Comparison of ENCODE assay signal across 10 cellular contexts in genomic region chr4:24382381-24382780, GRCh38.
DNase-seq lines count a peak whose midpoint lies in the region; ATAC-seq and TF ChIP-seq lines count a peak whose summit lies in the region.
"Had no signal": no experiment of that assay in that cellular context is flagged by ENCODE, and none has a peak within 500 bp of the region (broad histone marks: within the 10 kb centered on the region; RNA-seq: fewer than 3 reads in every experiment).

No MANE protein-coding gene starts in this region.

- H3K4me1 Mint-ChIP-seq in stimulated activated memory B cell treated with anti-CD40 and anti-IgM and Interleukin-4, amounts not matched to agents 10 μg/mL and 1 μg/mL and 100 μg/mL, for 72 hours = no peaks in the 10 kb centered on the region

- no peaks in the 10 kb centered on the region for H3K36me3 Mint-ChIP-seq in stimulated activated memory B cell treated with anti-CD40 and anti-IgM and Interleukin-4, amounts not matched to agents 10 μg/mL and 1 μg/mL and 100 μg/mL, for 72 hours

- no peaks in the 10 kb centered on the region for H3K4me1 ChIP-seq in foreskin keratinocyte

- H3K9me3 Mint-ChIP-seq in stimulated activated memory B cell treated with anti-CD40 and anti-IgM and Interleukin-4, amounts not matched to agents 10 μg/mL and 1 μg/mL and 100 μg/mL, for 72 hours = peaks cover 12% of the 10 kb centered on the region
- H3K9me3 Mint-ChIP-seq: dendritic cell treated with granulocyte-macrophage colony-stimulating factor and Interleukin-4, amounts not matched to agents 40 ng/mL and 50 ng/mL, for 4 days had no signal

- H3K27me3 ChIP-seq in foreskin keratinocyte (no peaks in the 10 kb centered on the region), dorsolateral prefrontal cortex (no peaks in the 10 kb centered on the region)

- H3K4me3 ChIP-seq in dorsolateral prefrontal cortex = no peak overlapping the region

- peak; percentile 99 for ATAC-seq in GM18511 (IDR thresholded peaks at IDR 0.05; ENCODE audit: unreplicated experiment)
- ATAC-seq in GM21737 (IDR thresholded peaks at IDR 0.05; ENCODE audit: unreplicated experiment) = peak; percentile 98
- ATAC-seq in HG03520 (IDR thresholded peaks at IDR 0.05; ENCODE audit: unreplicated experiment) = peak; percentile 97
- peak; percentile 100 for ATAC-seq in foreskin keratinocyte
- ATAC-seq in stimulated activated memory B cell treated with anti-CD40 and anti-IgM and Interleukin-4, amounts not matched to agents 10 μg/mL and 1 μg/mL and 100 μg/mL, for 72 hours = no peak

- no peak overlapping the region for H3K4me3 Mint-ChIP-seq in stimulated activated memory B cell treated with anti-CD40 and anti-IgM and Interleukin-4, amounts not matched to agents 10 μg/mL and 1 μg/mL and 100 μg/mL, for 72 hours
- H3K4me3 Mint-ChIP-seq: dendritic cell treated with granulocyte-macrophage colony-stimulating factor and Interleukin-4, amounts not matched to agents 40 ng/mL and 50 ng/mL, for 4 days had no signal

- intact Hi-C loops in dorsolateral prefrontal cortex (cut with DNase I) = no loop called here

- peaks cover 15% of the 10 kb centered on the region for H3K27me3 Mint-ChIP-seq in stimulated activated memory B cell treated with anti-CD40 and anti-IgM and Interleukin-4, amounts not matched to agents 10 μg/mL and 1 μg/mL and 100 μg/mL, for 72 hours
- H3K27me3 Mint-ChIP-seq: dendritic cell treated with granulocyte-macrophage colony-stimulating factor and Interleukin-4, amounts not matched to agents 40 ng/mL and 50 ng/mL, for 4 days had no signal

- TF ChIP-seq CTCF in foreskin keratinocyte (conservative IDR thresholded peaks at IDR 0.05) (no peak), dorsolateral prefrontal cortex (IDR thresholded peaks at IDR 0.05 in 54 of 56, conservative IDR thresholded peaks at IDR 0.05 in 2 of 56; ENCODE audit: low read depth in 1 of 56, partially characterized antibody in 56 of 56) (no peak)

- H3K27ac ChIP-seq in foreskin keratinocyte (peak overlapping the region; percentile 20), dorsolateral prefrontal cortex (peak overlapping the region in 5 of 59 donors; percentile 8 to 43 (median 32))

- no peak overlapping the region for H3K27ac Mint-ChIP-seq in stimulated activated memory B cell treated with anti-CD40 and anti-IgM and Interleukin-4, amounts not matched to agents 10 μg/mL and 1 μg/mL and 100 μg/mL, for 72 hours
- H3K27ac Mint-ChIP-seq: dendritic cell treated with granulocyte-macrophage colony-stimulating factor and Interleukin-4, amounts not matched to agents 40 ng/mL and 50 ng/mL, for 4 days had no signal

- DNase-seq in foreskin keratinocyte = peak; percentile 79 to 93
- DNase-seq in dorsolateral prefrontal cortex = no peak
- DNase-seq in NCI-H2029 (lab: John Stamatoyannopoulos, UW) = no peak
- DNase-seq in stimulated activated CD4-positive, alpha-beta T cell treated with anti-CD3 and anti-CD28 coated beads, Interleukin-1b, Interleukin-23, amount 100 ng/mL, for 48 hours = no peak
- DNase-seq: left cardiac atrium had no signal

Comparison
In these comparisons a context has a peak if more than half of its experiments do, and no peak if none do; other contexts are left out.
1. DNase-seq: peak in foreskin keratinocyte (2 of 2); none in dorsolateral prefrontal cortex (0 of 10), NCI-H2029 (single experiment) and stimulated activated CD4-positive, alpha-beta T cell treated with anti-CD3 and anti-CD28 coated beads, Interleukin-1b, Interleukin-23, amount 100 ng/mL, for 48 hours (single experiment).